Comparison of ENCODE assay signal across 12 cellular contexts in genomic region chr10:109889867-109890266, GRCh38. TPM values are rescaled to one million over a fixed set of nuclear protein-coding genes. Genes with fewer than 3 reads are reported as not detected.
DNase-seq lines count a peak whose midpoint lies in the region; ATAC-seq and TF ChIP-seq lines count a peak whose summit lies in the region.
"Had no signal": no experiment of that assay in that cellular context is flagged by ENCODE, and none has a peak within 500 bp of the region (broad histone marks: within the 10 kb centered on the region; RNA-seq: fewer than 3 reads in every experiment).

No MANE protein-coding gene starts in this region.

- POLR2A ChIA-PET in CD8-positive, alpha-beta memory T cell (lab: Charles Lee): no interaction called here
- POLR2A ChIA-PET in naive thymus-derived CD8-positive, alpha-beta T cell (lab: Charles Lee): interaction anchor here (0.9 kb wide), 1 partner anchor 50 kb away, joined by 3 read pairs; no protein-coding TSS in a partner anchor

- CTCF ChIA-PET in CD8-positive, alpha-beta memory T cell (lab: Charles Lee): interaction anchor here (1.0 to 1.4 kb wide), 2 partner anchors 9 to 248 kb away, joined by 3 read pairs; no protein-coding TSS in a partner anchor

- H4K8ac ChIP-seq in mesenchymal stem cell (ENCODE audit: low read length): no peak overlapping the region

- H3K27me3 ChIP-seq in CD8-positive, alpha-beta memory T cell (ENCODE audit: insufficient read depth, low read length, poor library complexity, severe bottlenecking): no peaks in the 10 kb centered on the region
- H3K27me3 ChIP-seq in brain microvascular endothelial cell (replicated peaks) (no peaks in the 10 kb centered on the region), mesenchymal stem cell (ENCODE audit: control insufficient read depth in 1 of 2, insufficient read depth in 1 of 2, low read length in 2 of 2) (no peaks in the 10 kb centered on the region)
- H3K27me3 ChIP-seq: gastroesophageal sphincter had no signal

- no peak overlapping the region for H3K27ac ChIP-seq in CD8-positive, alpha-beta memory T cell (ENCODE audit: low read depth, low read length)
- peak overlapping the region; percentile 54 for H3K27ac ChIP-seq in brain microvascular endothelial cell
- peak overlapping the region; percentile 43 for H3K27ac ChIP-seq in mesenchymal stem cell (ENCODE audit: low read length, poor library complexity, severe bottlenecking)
- H3K27ac ChIP-seq: gastroesophageal sphincter had no signal

- H4K91ac ChIP-seq in mesenchymal stem cell (ENCODE audit: low read length): no peak overlapping the region

- H3K79me1 ChIP-seq in mesenchymal stem cell (replicated peaks; ENCODE audit: low read length, poor library complexity, severe bottlenecking): peaks cover 38% of the 10 kb centered on the region

- H3K27ac Mint-ChIP-seq in CD8-positive, alpha-beta memory T cell: peak overlapping the region in 5 of 8 donors; percentile 19 to 68 (median 51)
- peak overlapping the region in 4 of 10 donors; percentile 5 to 38 (median 29) for H3K27ac Mint-ChIP-seq in naive thymus-derived CD8-positive, alpha-beta T cell

- no peaks in the 10 kb centered on the region for H3K4me1 ChIP-seq in CD8-positive, alpha-beta memory T cell (ENCODE audit: insufficient read depth, low read length)
- H3K4me1 ChIP-seq in mesenchymal stem cell (ENCODE audit: control insufficient read depth, insufficient read depth, low read depth, low read length): peaks cover 28% of the 10 kb centered on the region

- H3K4me2 ChIP-seq in mesenchymal stem cell (ENCODE audit: low read length, poor library complexity, severe bottlenecking): no peak overlapping the region

- peak overlapping the region; percentile 53 for H3K9ac ChIP-seq in mesenchymal stem cell (ENCODE audit: low read length)

- peaks cover 23% of the 10 kb centered on the region for H3K36me3 ChIP-seq in CD8-positive, alpha-beta memory T cell (ENCODE audit: insufficient read depth, low read length)
- H3K36me3 ChIP-seq in brain microvascular endothelial cell (replicated peaks) (peaks cover 8% of the 10 kb centered on the region), mesenchymal stem cell (ENCODE audit: control insufficient read depth in 1 of 2, insufficient read depth in 2 of 2, low read depth in 1 of 2, low read length in 2 of 2) (peaks cover 29 to 49% of the 10 kb centered on the region in 2 experiments)

- H2AFZ ChIP-seq in mesenchymal stem cell (ENCODE audit: low read depth, low read length): no peak overlapping the region

- DNase-seq in CD8-positive, alpha-beta memory T cell: no peak
- DNase-seq in Kasumi-1 (lab: John Stamatoyannopoulos, UW) (peak; percentile 71 to 80), brain microvascular endothelial cell (peak; percentile 89), mesenchymal stem cell (peak; percentile 89), GM19240 (ENCODE audit: insufficient read length, low spot score) (no peak), NCI-H82 treated with DMSO at 0.1 percent for 48 hours (lab: John Stamatoyannopoulos, UW; ENCODE audit: unreplicated experiment) (no peak)
- DNase-seq in naive thymus-derived CD8-positive, alpha-beta T cell: no peak
- DNase-seq: activated gamma-delta T cell treated with Interleukin-2 at 50 U/mL for 16 hours, naive B cell, NCI-H2029 treated with DMSO at 0.1 percent for 48 hours had no signal

- no peak overlapping the region for H2AK5ac ChIP-seq in mesenchymal stem cell (ENCODE audit: low read length, severe bottlenecking)

- H3K27me3 Mint-ChIP-seq in CD8-positive, alpha-beta memory T cell: no peaks in the 10 kb centered on the region
- no peaks in the 10 kb centered on the region for H3K27me3 Mint-ChIP-seq in naive thymus-derived CD8-positive, alpha-beta T cell
- H3K27me3 Mint-ChIP-seq: naive B cell had no signal

- H3K4me3 ChIP-seq in CD8-positive, alpha-beta memory T cell (ENCODE audit: low read length): no peak overlapping the region
- no peak overlapping the region for H3K4me3 ChIP-seq in brain microvascular endothelial cell (ENCODE audit: low read depth, low read length)
- no peak overlapping the region for H3K4me3 ChIP-seq in mesenchymal stem cell (ENCODE audit: insufficient read depth in 1 of 2, low read depth in 1 of 2, low read length in 2 of 2)
- H3K4me3 ChIP-seq: gastroesophageal sphincter had no signal

- H3K4me1 Mint-ChIP-seq in CD8-positive, alpha-beta memory T cell: peaks cover 37 to 53% (median 48%) of the 10 kb centered on the region in 3 donors
- peaks cover 5 to 30% (median 18%) of the 10 kb centered on the region in 4 donors for H3K4me1 Mint-ChIP-seq in naive thymus-derived CD8-positive, alpha-beta T cell

- no peaks in the 10 kb centered on the region for H3K9me3 Mint-ChIP-seq in CD8-positive, alpha-beta memory T cell
- H3K9me3 Mint-ChIP-seq in naive thymus-derived CD8-positive, alpha-beta T cell: no peaks in the 10 kb centered on the region
- H3K9me3 Mint-ChIP-seq: naive B cell had no signal

- peaks cover 0 to 83% (median 17%) of the 10 kb centered on the region in 3 donors for H3K36me3 Mint-ChIP-seq in CD8-positive, alpha-beta memory T cell
- peaks cover 0 to 71% (median 7%) of the 10 kb centered on the region in 3 donors for H3K36me3 Mint-ChIP-seq in naive thymus-derived CD8-positive, alpha-beta T cell

- no peak overlapping the region for H3K14ac ChIP-seq in mesenchymal stem cell (ENCODE audit: low read length in 2 of 2)

- ATAC-seq in naive thymus-derived CD8-positive, alpha-beta T cell: no peak
- no peak for ATAC-seq in HG03457 (IDR thresholded peaks at IDR 0.05; ENCODE audit: unreplicated experiment)
- ATAC-seq: gastroesophageal sphincter had no signal

- H3K23ac ChIP-seq in mesenchymal stem cell (ENCODE audit: low read length in 2 of 2): no peak overlapping the region

- no peak overlapping the region for H2BK120ac ChIP-seq in mesenchymal stem cell (ENCODE audit: low read depth, low read length)

- peak overlapping the region in 1 of 2 experiments; percentile 45 for H2BK12ac ChIP-seq in mesenchymal stem cell (ENCODE audit: low read length in 2 of 2)

- H3K18ac ChIP-seq in mesenchymal stem cell (ENCODE audit: low read depth in 1 of 2, low read length in 2 of 2): no peak overlapping the region

- 33% methylated on average over 3 of the region's 4 CpGs for WGBS in mesenchymal stem cell

- in situ Hi-C loops in brain microvascular endothelial cell (cut with HindIII; ENCODE audit: low pct_ligation_motif_present, low sequenced_read_pairs): loop anchor here (25.0 kb wide), 1 partner anchor 197 kb away; no protein-coding TSS in a partner anchor

- no peak overlapping the region for H2BK5ac ChIP-seq in mesenchymal stem cell (ENCODE audit: low read depth, low read length, poor library complexity, severe bottlenecking)

- peak; percentile 50 for TF ChIP-seq CTCF in brain microvascular endothelial cell (IDR thresholded peaks at IDR 0.05; ENCODE audit: low read depth, low read length, missing control alignments)

- H3K4ac ChIP-seq in mesenchymal stem cell (ENCODE audit: low read depth in 1 of 2, low read length in 2 of 2): no peak overlapping the region

- H3K9me3 ChIP-seq in CD8-positive, alpha-beta memory T cell (ENCODE audit: low read length): no peaks in the 10 kb centered on the region
- no peaks in the 10 kb centered on the region for H3K9me3 ChIP-seq in mesenchymal stem cell (ENCODE audit: control insufficient read depth, low read length)
- H3K9me3 ChIP-seq: gastroesophageal sphincter had no signal

- H2BK15ac ChIP-seq in mesenchymal stem cell (ENCODE audit: low read depth, poor library complexity, severe bottlenecking): no peak overlapping the region

- no peak overlapping the region for H3K4me3 Mint-ChIP-seq in CD8-positive, alpha-beta memory T cell
- no peak overlapping the region for H3K4me3 Mint-ChIP-seq in naive thymus-derived CD8-positive, alpha-beta T cell
- H3K4me3 Mint-ChIP-seq: naive B cell had no signal

RNA-seq across cellular contexts. Expression of gene XPNPEP1, which starts 33.4 kb away (rescaled TPM):
- 10 to 100 TPM; 50.2 to 56.1 TPM for total RNA-seq in CD8-positive, alpha-beta memory T cell
- polyA plus RNA-seq in CD8-positive, alpha-beta memory T cell: 29.7 TPM
- polyA plus RNA-seq in mesenchymal stem cell (2013, experiment 1 of 2): 48.5 TPM
- 47.3 TPM for polyA plus RNA-seq in mesenchymal stem cell (2013, experiment 2 of 2)
- 10 to 100 TPM; 42.2 to 42.3 TPM for total RNA-seq in naive thymus-derived CD8-positive, alpha-beta T cell
- 10 to 100 TPM; 16.6 to 19.9 (median 18.7) TPM for polyA plus RNA-seq in naive thymus-derived CD8-positive, alpha-beta T cell

Comparison
In these comparisons a context has a peak if more than half of its experiments do, and no peak if none do; other contexts are left out.
1. DNase-seq: peak in Kasumi-1 (2 of 2), brain microvascular endothelial cell (single experiment) and mesenchymal stem cell (single experiment); none in CD8-positive, alpha-beta memory T cell (0 of 5), GM19240 (single experiment), naive thymus-derived CD8-positive, alpha-beta T cell (0 of 10) and NCI-H82 treated with DMSO at 0.1 percent for 48 hours (single experiment).